Comparison of ENCODE assay signal across 15 cellular contexts in genomic region chr9:96185518-96186156, GRCh38.
DNase-seq lines count a peak whose midpoint lies in the region; ATAC-seq and TF ChIP-seq lines count a peak whose summit lies in the region.
"Had no signal": no experiment of that assay in that cellular context is flagged by ENCODE, and none has a peak within 500 bp of the region (broad histone marks: within the 10 kb centered on the region; RNA-seq: fewer than 3 reads in every experiment).

No MANE protein-coding gene starts in this region.

- 66 to 93% methylated on average over 2 of the region's 2 CpGs for WGBS in lung, 2 donors
- 83 to 95% (median 90%) methylated on average over 2 of the region's 2 CpGs for WGBS in stomach, 5 donors

- H3K27me3 ChIP-seq in GM23338 (ENCODE audit: insufficient read depth) (no peaks in the 10 kb centered on the region), lung (ENCODE audit: control insufficient read depth, insufficient read depth) (no peaks in the 10 kb centered on the region), stomach (no peaks in the 10 kb centered on the region)

- H3K27ac Mint-ChIP-seq in GM23338 (no peak overlapping the region), MCF 10A (ENCODE audit: low read depth, unreplicated experiment) (no peak overlapping the region)
- no peak overlapping the region for H3K27ac Mint-ChIP-seq in activated T-helper 17 cell treated with anti-CD3 and anti-CD28 coated beads, Interleukin-2, amount 50 U/mL, for 72 hours
- H3K27ac Mint-ChIP-seq: CD14-positive monocyte had no signal

- POLR2A ChIA-PET in MCF 10A (lab: Yijun Ruan, JAX), result no interaction called here

- H3K27me3 Mint-ChIP-seq in GM23338 (ENCODE audit: insufficient read depth, low read depth, poor library complexity), result peaks cover 10% of the 10 kb centered on the region
- peaks cover 28% of the 10 kb centered on the region for H3K27me3 Mint-ChIP-seq in activated T-helper 17 cell treated with anti-CD3 and anti-CD28 coated beads, Interleukin-2, amount 50 U/mL, for 72 hours
- H3K27me3 Mint-ChIP-seq in MCF 10A (ENCODE audit: insufficient read depth, unreplicated experiment), result peaks cover 27% of the 10 kb centered on the region

- no peaks in the 10 kb centered on the region for H3K79me2 ChIP-seq in GM23338 (replicated peaks; ENCODE audit: insufficient read depth)

- H3K9me3 Mint-ChIP-seq in GM23338 (peaks cover 13% of the 10 kb centered on the region), MCF 10A (ENCODE audit: unreplicated experiment) (peaks cover 3% of the 10 kb centered on the region)
- H3K9me3 Mint-ChIP-seq in activated T-helper 17 cell treated with anti-CD3 and anti-CD28 coated beads, Interleukin-2, amount 50 U/mL, for 72 hours, result peaks cover 1% of the 10 kb centered on the region

- CTCF ChIA-PET in MCF 10A (lab: Yijun Ruan, JAX), result no interaction called here

- in situ Hi-C loops in GM13976 (cut with MboI; ENCODE audit: low sequenced_read_pairs, unreplicated experiment), result no loop called here

- ATAC-seq in GM23338 (no peak), lung (ENCODE audit: insufficient read depth, low FRiP score) (no peak), HG03378 (IDR thresholded peaks at IDR 0.05; ENCODE audit: unreplicated experiment) (no peak)
- peak; percentile 72 for ATAC-seq in activated T-helper 17 cell treated with anti-CD3 and anti-CD28 coated beads, Interleukin-2, amount 50 U/mL, for 72 hours (replicated peaks)

- peaks cover 13% of the 10 kb centered on the region for H3K36me3 Mint-ChIP-seq in GM23338 (ENCODE audit: low read depth)
- H3K36me3 Mint-ChIP-seq in activated T-helper 17 cell treated with anti-CD3 and anti-CD28 coated beads, Interleukin-2, amount 50 U/mL, for 72 hours (ENCODE audit: low read depth), result no peaks in the 10 kb centered on the region
- no peaks in the 10 kb centered on the region for H3K36me3 Mint-ChIP-seq in MCF 10A (ENCODE audit: insufficient read depth, unreplicated experiment)
- H3K36me3 Mint-ChIP-seq: CD14-positive monocyte had no signal

- TF ChIP-seq POLR2A in stomach (IDR thresholded peaks at IDR 0.05), result no peak

- intact Hi-C loops in stomach (cut with DNase I; ENCODE audit: low total_unique reads) (no loop called here), MCF 10A (cut with micrococcal nuclease) (no loop called here)

- no peaks in the 10 kb centered on the region for H3F3A ChIP-seq in GM23338 (replicated peaks; ENCODE audit: low read depth)

- H3K4me1 ChIP-seq in GM23338 (ENCODE audit: insufficient read depth), result peaks cover 18% of the 10 kb centered on the region
- peaks cover 0 to 6% of the 10 kb centered on the region in 2 donors for H3K4me1 ChIP-seq in lung (ENCODE audit: control insufficient read depth in 2 of 2, insufficient read depth in 2 of 2, low read length in 2 of 2)
- peaks cover 16 to 23% (median 18%) of the 10 kb centered on the region in 4 donors for H3K4me1 ChIP-seq in stomach
- H3K4me1 ChIP-seq: HAP-1 had no signal

- no peak overlapping the region for H3K4me3 Mint-ChIP-seq in GM23338
- H3K4me3 Mint-ChIP-seq in activated T-helper 17 cell treated with anti-CD3 and anti-CD28 coated beads, Interleukin-2, amount 50 U/mL, for 72 hours, result no peak overlapping the region
- no peak overlapping the region for H3K4me3 Mint-ChIP-seq in MCF 10A (ENCODE audit: unreplicated experiment)
- H3K4me3 Mint-ChIP-seq: CD14-positive monocyte had no signal

- H3K9me3 ChIP-seq in lung (ENCODE audit: control insufficient read depth in 2 of 2, insufficient read depth in 1 of 2, low read length in 1 of 2) (peaks cover 0 to 11% of the 10 kb centered on the region in 2 donors), stomach (peaks cover 0 to 17% (median 14%) of the 10 kb centered on the region in 4 donors)
- H3K9me3 ChIP-seq: HAP-1 had no signal

- 0 out of 2 replicates have a peak overlapping the region, but pooled peaks have one; percentile 67 for H3K4me2 ChIP-seq in GM23338

- H3K4me3 ChIP-seq in GM23338 (no peak overlapping the region), lung (no peak overlapping the region), stomach (no peak overlapping the region)
- H3K4me3 ChIP-seq: HAP-1 had no signal

- no peak overlapping the region for H2AFZ ChIP-seq in GM23338

- TF ChIP-seq CTCF in GM23338 (conservative IDR thresholded peaks at IDR 0.05; ENCODE audit: low read depth in 2 of 2) (no peak), lung (IDR thresholded peaks at IDR 0.05; ENCODE audit: control extremely low read depth, extremely low read depth) (no peak), stomach (IDR thresholded peaks at IDR 0.05) (no peak), MCF 10A (IDR thresholded peaks at IDR 0.05; ENCODE audit: unreplicated experiment) (no peak), GM13976 (IDR thresholded peaks at IDR 0.05; ENCODE audit: borderline replicate concordance, control extremely low read depth, extremely low read depth, insufficient read depth, missing control alignments) (no peak)

- H3K9me2 ChIP-seq in GM23338 (ENCODE audit: insufficient read depth), result no peaks in the 10 kb centered on the region

- H3K4me1 Mint-ChIP-seq in GM23338 (peaks cover 16% of the 10 kb centered on the region), MCF 10A (ENCODE audit: insufficient read depth, unreplicated experiment) (no peaks in the 10 kb centered on the region)
- no peaks in the 10 kb centered on the region for H3K4me1 Mint-ChIP-seq in activated T-helper 17 cell treated with anti-CD3 and anti-CD28 coated beads, Interleukin-2, amount 50 U/mL, for 72 hours
- H3K4me1 Mint-ChIP-seq: CD14-positive monocyte had no signal

- DNase-seq in GM23338 (ENCODE audit: low spot score) (no peak), lung (ENCODE audit: low spot score) (peak; percentile 76), stomach (peak; percentile 59), MCF 10A (ENCODE audit: unreplicated experiment) (no peak), GM13976 (ENCODE audit: low spot score) (no peak)
- DNase-seq: AML-193, GF-D8, NCI-H1417, NCI-H187 treated with DMSO at 0.1 percent for 48 hours, OCI-M1 had no signal

- no peak overlapping the region for H3K27ac ChIP-seq in GM23338 (ENCODE audit: low read depth)
- H3K27ac ChIP-seq in lung (ENCODE audit: low read depth in 1 of 2, low read length in 1 of 2), result peak overlapping the region in 1 of 2 donors; percentile 80
- peak overlapping the region; percentile 75 to 87 (median 78) for H3K27ac ChIP-seq in stomach
- H3K27ac ChIP-seq: HL-60 had no signal

- H3K36me3 ChIP-seq in GM23338 (ENCODE audit: insufficient read depth) (peaks cover 4% of the 10 kb centered on the region; the same call in 1 of the 2 replicates), lung (ENCODE audit: control insufficient read depth in 2 of 2, insufficient read depth in 2 of 2, low read length in 2 of 2) (no peaks in the 10 kb centered on the region), stomach (no peaks in the 10 kb centered on the region)
- H3K36me3 ChIP-seq: HAP-1 had no signal

- H4K20me1 ChIP-seq in GM23338 (replicated peaks; ENCODE audit: insufficient read depth), result no peaks in the 10 kb centered on the region

- no peak for TF ChIP-seq EP300 in stomach (IDR thresholded peaks at IDR 0.05)

- BruUV-seq in MCF 10A (replicated peaks; lab: Mats Ljungman, UMichigan), result no TSS peak

TF ChIP-seq in GM23338, 12 proteins besides CTCF, POLR2A, EP300 and RAD21 (continues in another document):
- TF ChIP-seq NANOG (IDR thresholded peaks at IDR 0.05; ENCODE audit: borderline replicate concordance), result no peak
- no peak for TF ChIP-seq EZH2 (IDR thresholded peaks at IDR 0.05; ENCODE audit: low read depth, unreplicated experiment)
- TF ChIP-seq ZNF331 (CRISPR knock-in tag; IDR thresholded peaks at IDR 0.05; ENCODE audit: low read depth), result no peak
- no peak for TF ChIP-seq EZH2phosphoT487 (IDR thresholded peaks at IDR 0.05; ENCODE audit: unreplicated experiment)
- TF ChIP-seq POLR2AphosphoS5 (IDR thresholded peaks at IDR 0.05; ENCODE audit: low read depth), result no peak
- TF ChIP-seq REST (IDR thresholded peaks at IDR 0.05; ENCODE audit: unreplicated experiment), result no peak
- TF ChIP-seq ZNF114 (CRISPR knock-in tag; IDR thresholded peaks at IDR 0.05), result no peak
- TF ChIP-seq STAT1 (IDR thresholded peaks at IDR 0.05; ENCODE audit: unreplicated experiment), result no peak
- no peak for TF ChIP-seq JUNB (IDR thresholded peaks at IDR 0.05; ENCODE audit: unreplicated experiment)

Comparison
In these comparisons a context has a peak if more than half of its experiments do, and no peak if none do; other contexts are left out.
1. DNase-seq: peak in lung (single experiment) and stomach (single experiment); none in GM23338 (single experiment), MCF 10A (single experiment) and GM13976 (single experiment).